11 cellular contexts compared by ENCODE assay signal in the genomic region with DNA sequence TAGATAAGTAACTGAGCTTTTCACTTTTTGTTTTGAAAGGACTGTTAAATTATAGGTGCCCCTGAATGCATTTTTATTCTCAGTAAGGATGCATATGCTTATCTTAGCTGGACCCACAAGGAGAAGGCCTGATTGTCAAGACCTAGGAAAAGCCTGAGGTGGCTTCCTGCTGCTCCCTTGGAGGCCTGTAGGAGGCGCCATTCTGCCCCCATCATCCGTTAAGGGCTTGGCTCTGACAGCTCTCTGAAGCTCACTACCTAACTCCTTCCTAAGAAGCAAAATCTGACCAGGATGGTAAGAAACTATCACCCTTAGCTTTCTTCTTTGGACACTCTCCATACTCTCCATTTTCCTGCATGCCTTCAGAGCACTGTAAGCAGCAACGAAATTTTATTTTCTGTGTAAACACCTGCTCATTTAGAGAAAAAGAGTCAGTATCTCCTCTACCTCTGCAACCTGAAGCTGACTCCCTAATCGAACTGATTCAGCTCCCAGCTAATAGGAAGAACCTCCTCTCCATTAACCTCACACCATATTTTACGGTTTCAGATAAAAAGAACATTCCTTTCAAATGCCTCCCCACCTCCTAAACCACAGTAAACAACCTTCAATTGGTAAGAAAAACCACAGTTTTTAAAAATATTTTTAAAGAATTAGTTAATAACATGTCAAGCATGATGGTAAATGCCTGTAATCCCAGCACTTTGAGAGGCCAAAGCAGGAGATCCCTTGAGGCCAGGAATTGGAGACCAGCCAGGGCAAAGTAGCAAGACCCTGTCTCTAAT.
DNase-seq lines count a peak whose midpoint lies in the region; ATAC-seq, FAIRE-seq and TF ChIP-seq lines count a peak whose summit lies in the region.
"Had no signal": no experiment of that assay in that cellular context is flagged by ENCODE, and none has a peak within 500 bp of the region (broad histone marks: within the 10 kb centered on the region; RNA-seq: fewer than 3 reads in every experiment).

No MANE protein-coding gene starts in this region.

- peaks cover 1% of the 10 kb centered on the region for H3K36me3 Mint-ChIP-seq in osteocyte (ENCODE audit: unreplicated experiment)

- FAIRE-seq in bronchial epithelial cell (lab: Jason Lieb, UNC): no peak

- no peaks in the 10 kb centered on the region for H3K9me3 ChIP-seq in lower lobe of right lung

- H3K27ac Mint-ChIP-seq in osteocyte (ENCODE audit: unreplicated experiment): peak overlapping the region; percentile 74

- H3K9me3 Mint-ChIP-seq in osteocyte (ENCODE audit: unreplicated experiment): peaks cover 4% of the 10 kb centered on the region

- TF ChIP-seq CTCF in GM12865 (IDR thresholded peaks at IDR 0.05; ENCODE audit: insufficient read depth, low read depth, low read length, missing control alignments) (peak; percentile 52), bronchial epithelial cell (IDR thresholded peaks at IDR 0.05; ENCODE audit: insufficient read depth, low read length, severe bottlenecking) (peak; percentile 42), osteocyte (IDR thresholded peaks at IDR 0.05) (peak; percentile 58), lower lobe of right lung (IDR thresholded peaks at IDR 0.05) (no peak)

- no peak for ATAC-seq in lower lobe of right lung
- ATAC-seq in GM18511 (IDR thresholded peaks at IDR 0.05; ENCODE audit: unreplicated experiment): no peak

- H3K4me3 ChIP-seq in GM12865 (ENCODE audit: low read depth, low read length) (no peak overlapping the region), bronchial epithelial cell (ENCODE audit: low read depth, low read length) (no peak overlapping the region), lower lobe of right lung (no peak overlapping the region)
- H3K4me3 ChIP-seq: tibial nerve had no signal

- intact Hi-C loops in lower lobe of right lung (cut with DNase I): no loop called here

- in situ Hi-C loops in KBM-7 (cut with MboI; ENCODE audit: low pct_unique_long_range_greater_than_20kb, low sequenced_read_pairs): no loop called here

- H3K4me1 ChIP-seq in lower lobe of right lung: no peaks in the 10 kb centered on the region

- peak; percentile 4 for DNase-seq in GM12865 (ENCODE audit: low read depth)
- peak; percentile 20 for DNase-seq in KBM-7
- DNase-seq in bronchial epithelial cell (ENCODE audit: low read depth): no peak
- DNase-seq in osteocyte (ENCODE audit: extremely low spot score, unreplicated experiment): no peak
- no peak for DNase-seq in hippocampal formation (lab: John Stamatoyannopoulos, UW)
- no peak for DNase-seq in lower lobe of right lung
- DNase-seq: activated CD8-positive, alpha-beta memory T cell treated with anti-CD3 and anti-CD28 coated beads for 24 hours; amygdala; SIG-M5 had no signal

- H3K27me3 Mint-ChIP-seq in osteocyte (ENCODE audit: unreplicated experiment): no peaks in the 10 kb centered on the region

- no peak overlapping the region for H3K27ac ChIP-seq in lower lobe of right lung

- peaks cover 29% of the 10 kb centered on the region for H3K4me1 Mint-ChIP-seq in osteocyte (ENCODE audit: unreplicated experiment)

- no peak overlapping the region for H3K4me3 Mint-ChIP-seq in osteocyte (ENCODE audit: unreplicated experiment)

- H3K36me3 ChIP-seq in bronchial epithelial cell (ENCODE audit: control insufficient read depth, insufficient read depth, low read length) (no peaks in the 10 kb centered on the region), lower lobe of right lung (no peaks in the 10 kb centered on the region)
- H3K36me3 ChIP-seq: tibial nerve had no signal

- no peaks in the 10 kb centered on the region for H3K27me3 ChIP-seq in bronchial epithelial cell (ENCODE audit: control insufficient read depth, insufficient read depth, low read length)
- H3K27me3 ChIP-seq in lower lobe of right lung (ENCODE audit: low read depth): no peaks in the 10 kb centered on the region
- H3K27me3 ChIP-seq: tibial nerve had no signal

Comparison
In these comparisons a context has a peak if more than half of its experiments do, and no peak if none do; other contexts are left out.
1. DNase-seq: peak in GM12865 (single experiment) and KBM-7 (single experiment); none in bronchial epithelial cell (single experiment), osteocyte (single experiment), hippocampal formation (0 of 2) and lower lobe of right lung (single experiment).